9 cellular contexts compared by ENCODE assay signal in genomic region chr17:35566955-35567354, GRCh38. TPM values are rescaled to one million over a fixed set of nuclear protein-coding genes. Genes with fewer than 3 reads are reported as not detected.
DNase-seq lines count a peak whose midpoint lies in the region; ATAC-seq and TF ChIP-seq lines count a peak whose summit lies in the region.
"Had no signal": no experiment of that assay in that cellular context is flagged by ENCODE, and none has a peak within 500 bp of the region (broad histone marks: within the 10 kb centered on the region; RNA-seq: fewer than 3 reads in every experiment).

No MANE protein-coding gene starts in this region.

- H3K36me3 ChIP-seq in Caco-2 (ENCODE audit: control insufficient read depth, insufficient read depth, low read length) (no peaks in the 10 kb centered on the region), Loucy (ENCODE audit: insufficient read depth, low read length) (no peaks in the 10 kb centered on the region), parathyroid adenoma (ENCODE audit: control insufficient read depth, insufficient read depth, low read length) (no peaks in the 10 kb centered on the region)

- H3K27ac Mint-ChIP-seq in Caco-2 (ENCODE audit: unreplicated experiment): peak overlapping the region; percentile 56
- no peak overlapping the region for H3K27ac Mint-ChIP-seq in effector memory CD8-positive, alpha-beta T cell

- POLR2A ChIA-PET in Caco-2 (lab: Charles Lee): interaction anchor here (0.6 to 2.7 kb wide), 3 partner anchors 11 to 1091 kb away, joined by 4 to 22 read pairs (median 7); partner anchors contain the start of genes PEX12 and TAF15

- peaks cover 12% of the 10 kb centered on the region for H4K20me1 ChIP-seq in Loucy (ENCODE audit: insufficient read depth, low read length, poor library complexity, severe bottlenecking)

- peaks cover 15% of the 10 kb centered on the region for H3K4me1 Mint-ChIP-seq in Caco-2 (ENCODE audit: low read depth, unreplicated experiment)
- peaks cover 18 to 27% of the 10 kb centered on the region in 2 donors for H3K4me1 Mint-ChIP-seq in effector memory CD8-positive, alpha-beta T cell (ENCODE audit: low read depth in 2 of 2)

- no TSS peak for BruUV-seq in Caco-2 (replicated peaks; lab: Mats Ljungman, UMichigan)

- DNase-seq in Caco-2 (no peak), NCI-H748 (lab: John Stamatoyannopoulos, UW; ENCODE audit: unreplicated experiment) (no peak), NCI-H2171 (lab: John Stamatoyannopoulos, UW) (no peak)
- DNase-seq in effector memory CD8-positive, alpha-beta T cell: no peak
- DNase-seq in activated effector memory CD4-positive, alpha-beta T cell treated with anti-CD3 and anti-CD28 coated beads, Interleukin-2, amount 50 U/mL, for 16 hours: no peak

- peaks cover 2% of the 10 kb centered on the region for H3K27me3 Mint-ChIP-seq in Caco-2 (ENCODE audit: insufficient read depth, unreplicated experiment)
- peaks cover 5 to 21% of the 10 kb centered on the region in 2 donors for H3K27me3 Mint-ChIP-seq in effector memory CD8-positive, alpha-beta T cell

- H3K4me1 ChIP-seq in Caco-2: peaks cover 4% of the 10 kb centered on the region
- H3K4me1 ChIP-seq in Loucy (ENCODE audit: insufficient read depth, low read length, poor library complexity, severe bottlenecking): peaks cover 15% of the 10 kb centered on the region
- H3K4me1 ChIP-seq in parathyroid adenoma: peaks cover 11% of the 10 kb centered on the region

- H2AFZ ChIP-seq in Loucy (ENCODE audit: low read length) (no peak overlapping the region), parathyroid adenoma (peak overlapping the region; percentile 84)

- H3K27me3 ChIP-seq in Caco-2 (replicated peaks; ENCODE audit: control insufficient read depth, insufficient read depth, low read length) (no peaks in the 10 kb centered on the region), Loucy (ENCODE audit: insufficient read depth, low read length, poor library complexity, severe bottlenecking) (no peaks in the 10 kb centered on the region), parathyroid adenoma (ENCODE audit: control insufficient read depth, insufficient read depth, low read length) (no peaks in the 10 kb centered on the region)

- no peaks in the 10 kb centered on the region for H3K9me2 ChIP-seq in Loucy (replicated peaks; ENCODE audit: low read depth, low read length)

- peak overlapping the region; percentile 75 for H3K4me3 Mint-ChIP-seq in Caco-2 (ENCODE audit: unreplicated experiment)
- peak overlapping the region; percentile 87 to 91 for H3K4me3 Mint-ChIP-seq in effector memory CD8-positive, alpha-beta T cell

- H3F3A ChIP-seq in Loucy (ENCODE audit: low read depth): no peaks in the 10 kb centered on the region

- H3K9ac ChIP-seq in Loucy (ENCODE audit: low read depth, low read length, poor library complexity, severe bottlenecking) (peak overlapping the region; percentile 84), parathyroid adenoma (no peak overlapping the region)

- intact Hi-C loops in Caco-2 (cut with micrococcal nuclease; ENCODE audit: unreplicated experiment): loop anchor here (1.0 kb wide), 1 partner anchor 11 kb away; the partner anchor contains the start of gene PEX12

- no peak overlapping the region for H3K27ac ChIP-seq in parathyroid adenoma

- CTCF ChIA-PET in Caco-2 (lab: Charles Lee): no interaction called here

- H3K4me3 ChIP-seq in Caco-2 (ENCODE audit: low read depth, low read length): peak overlapping the region; percentile 54
- H3K4me3 ChIP-seq in Loucy (ENCODE audit: low read length, poor library complexity, severe bottlenecking): peak overlapping the region; percentile 88
- H3K4me3 ChIP-seq in parathyroid adenoma (ENCODE audit: low read depth, low read length): no peak overlapping the region

- no peaks in the 10 kb centered on the region for H3K9me3 Mint-ChIP-seq in Caco-2 (ENCODE audit: unreplicated experiment)
- no peaks in the 10 kb centered on the region for H3K9me3 Mint-ChIP-seq in effector memory CD8-positive, alpha-beta T cell

- H3K79me2 ChIP-seq in Loucy (ENCODE audit: insufficient read depth, low read length) (peaks cover 36% of the 10 kb centered on the region), parathyroid adenoma (peaks cover 16% of the 10 kb centered on the region)

- H3K9me3 ChIP-seq in Caco-2: no peaks in the 10 kb centered on the region
- H3K9me3 ChIP-seq in Loucy (ENCODE audit: insufficient read depth, low read depth, low read length): no peaks in the 10 kb centered on the region
- H3K9me3 ChIP-seq in parathyroid adenoma (ENCODE audit: control insufficient read depth, low read length): no peaks in the 10 kb centered on the region

- H3K4me2 ChIP-seq in Loucy (ENCODE audit: low read depth, low read length, poor library complexity, severe bottlenecking) (peak overlapping the region; percentile 86), parathyroid adenoma (ENCODE audit: low read length) (no peak overlapping the region)

- ATAC-seq in effector memory CD8-positive, alpha-beta T cell (replicated peaks): no peak
- no peak for ATAC-seq in HG03045 (IDR thresholded peaks at IDR 0.05; ENCODE audit: unreplicated experiment)

- H3K36me3 Mint-ChIP-seq in Caco-2 (ENCODE audit: insufficient read depth, unreplicated experiment): peaks cover 20% of the 10 kb centered on the region
- peaks cover 13% of the 10 kb centered on the region for H3K36me3 Mint-ChIP-seq in effector memory CD8-positive, alpha-beta T cell (ENCODE audit: insufficient read depth)

- TF ChIP-seq CTCF in Caco-2 (IDR thresholded peaks at IDR 0.05; ENCODE audit: insufficient read depth in 1 of 2, low read depth in 1 of 2, low read length in 1 of 2, severe bottlenecking in 1 of 2, unreplicated experiment in 1 of 2) (no peak), Loucy (conservative IDR thresholded peaks at IDR 0.05; ENCODE audit: low read length) (no peak), parathyroid adenoma (IDR thresholded peaks at IDR 0.05) (no peak)

RNA-seq across cellular contexts. Expression of gene SLFN14, which starts 6.3 kb away (rescaled TPM):
- total RNA-seq in Caco-2 (2022): not detected in 2 replicates
- total RNA-seq: omental fat pad had no signal

RNA-seq across cellular contexts. Expression of gene PEX12, which starts 11.4 kb away (rescaled TPM):
- 4.8 and 5.1 TPM in 2 replicates for total RNA-seq in Caco-2 (2022)

RNA-seq across cellular contexts. Expression of gene AP2B1, which starts 20.2 kb away (rescaled TPM):
- 221 and 228 TPM in 2 replicates for total RNA-seq in Caco-2 (2022)

RNA-seq across cellular contexts. Expression of gene SLFN12L, which starts 29.5 kb away (rescaled TPM):
- not detected in 2 replicates for total RNA-seq in Caco-2 (2022)
